8 cellular contexts compared by ENCODE assay signal in the genomic region with DNA sequence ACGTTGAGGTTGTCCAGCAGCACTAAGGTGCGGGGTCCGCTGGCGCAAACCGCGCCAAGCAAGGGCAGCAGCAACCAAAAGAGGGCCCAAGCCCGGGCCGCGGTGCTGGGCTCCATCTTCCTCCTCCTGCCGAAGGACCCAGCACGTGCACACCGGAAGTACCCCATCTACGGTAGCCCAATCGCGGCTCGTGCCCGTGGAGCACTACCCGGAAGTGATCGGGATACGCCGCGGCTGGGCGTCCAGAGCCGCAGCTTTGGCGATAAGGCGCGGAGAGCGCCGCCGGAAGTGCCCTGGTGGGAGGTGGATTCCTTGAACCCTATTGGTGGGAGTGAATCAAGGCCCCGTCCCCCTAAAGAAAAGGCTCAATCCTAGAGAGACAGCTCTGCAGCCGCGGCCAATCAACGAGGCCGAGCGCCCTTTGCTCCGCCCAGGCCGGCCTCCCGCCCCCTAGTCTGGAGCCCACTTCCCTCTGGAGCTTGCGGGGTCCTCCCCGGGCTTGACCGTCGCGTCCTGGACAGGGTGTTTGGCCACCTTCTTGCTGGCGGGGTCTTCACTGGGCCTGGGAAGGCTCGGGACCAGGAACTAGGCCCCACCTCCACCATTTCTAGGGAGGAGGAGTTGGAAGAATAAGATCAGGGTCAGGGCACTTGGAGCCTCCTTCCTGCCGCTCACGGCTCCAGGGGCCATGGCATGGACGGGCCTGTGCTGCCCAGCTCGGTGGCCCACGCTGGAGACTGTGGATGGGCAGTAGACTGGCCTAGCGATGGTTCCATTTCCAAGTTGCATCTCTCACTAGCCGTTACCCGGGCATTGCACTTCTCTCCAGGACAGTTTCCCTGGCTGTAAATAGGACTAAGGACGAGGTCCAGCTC. TPM values are rescaled to one million over a fixed set of nuclear protein-coding genes. Genes with fewer than 3 reads are reported as not detected.
DNase-seq lines count a peak whose midpoint lies in the region; ATAC-seq and TF ChIP-seq lines count a peak whose summit lies in the region.

A gene (minus strand): TSS at position 135 of the 875 bp plus-strand sequence. CDS start 19 bp downstream, at position 116.

- peak within 1 kb of the TSS; percentile 57 for H3K27ac ChIP-seq in AG04450 (ENCODE audit: low read depth, low read length)
- peak within 1 kb of the TSS; percentile 69 for H3K27ac ChIP-seq in caudate nucleus (ENCODE audit: low read depth, low read length)
- peak within 1 kb of the TSS; percentile 79 to 92 (median 88) for H3K27ac ChIP-seq in spleen

- peaks cover 22% of the 10 kb centered on the region for H3K4me1 Mint-ChIP-seq in WTC11
- H3K4me1 Mint-ChIP-seq in immature natural killer cell, result peaks cover 52 to 60% of the 10 kb centered on the region in 2 donors

- POLR2A ChIA-PET in AG04450 (lab: Yijun Ruan, JAX), result interaction anchor here (0.7 to 1.1 kb wide), 5 partner anchors 11 to 36 kb away, joined by 3 to 5 read pairs (median 4); no protein-coding TSS in a partner anchor
- POLR2A ChIA-PET in WTC11 (lab: Charles Lee), result interaction anchor here (0.5 to 1.3 kb wide), 5 partner anchors 27 to 128 kb away, joined by 3 to 5 read pairs (median 4); a partner anchor contains a TSS

- CTCF ChIA-PET in AG04450 (lab: Charles Lee), result interaction anchor here (0.5 to 1.7 kb wide), 5 partner anchors 12 to 86 kb away, joined by 3 to 7 read pairs (median 3); no protein-coding TSS in a partner anchor
- CTCF ChIA-PET in WTC11 (lab: Charles Lee), result interaction anchor here (0.6 to 2.5 kb wide), 19 partner anchors 14 to 534 kb away, joined by 3 to 25 read pairs (median 4); a partner anchor contains a TSS

- WGBS in spleen, 5 donors, result 1 to 5% (median 2%) methylated on average over 20 to 55 of the region's 55 CpGs

- H3K9me3 ChIP-seq in AG04450 (ENCODE audit: control insufficient read depth, insufficient read depth, low read length) (no peaks in the 10 kb centered on the region; the same call in 1 of the 2 replicates), spleen (no peaks in the 10 kb centered on the region)

- peak in 1 of 3 donors; percentile 51 for TF ChIP-seq POLR2A in spleen (IDR thresholded peaks at IDR 0.05)

- H3K36me3 ChIP-seq in spleen, result peaks cover 0 to 41% (median 20%) of the 10 kb centered on the region in 6 donors

- H3K27ac Mint-ChIP-seq in WTC11 (peak within 1 kb of the TSS; percentile 98), immature natural killer cell (peak within 1 kb of the TSS; percentile 93 to 99 (median 98))

- no peaks in the 10 kb centered on the region for H3K27me3 ChIP-seq in AG04450 (ENCODE audit: control insufficient read depth, insufficient read depth, low read length)
- H3K27me3 ChIP-seq in spleen (replicated peaks in 1 of 7), result no peaks in the 10 kb centered on the region

- TF ChIP-seq CTCF in AG04450 (IDR thresholded peaks at IDR 0.05; ENCODE audit: low read depth, low read length) (peak; percentile 58), WTC11 (IDR thresholded peaks at IDR 0.05) (no peak), spleen (IDR thresholded peaks at IDR 0.05 in 8 of 11, conservative IDR thresholded peaks at IDR 0.05 in 3 of 11) (peak; percentile 25 to 74 (median 55))

- DNase-seq in AG04450 (ENCODE audit: low read depth, low spot score) (peak; percentile 94), NCI-H2227 treated with DMSO at 0.1 percent for 48 hours (lab: John Stamatoyannopoulos, UW) (peak; percentile 98), WTC11 (ENCODE audit: low spot score) (peak; percentile 96), caudate nucleus (lab: John Stamatoyannopoulos, UW) (peak; percentile 76 to 99 (median 96)), immature natural killer cell (peak; percentile 94 to 95 (median 95)), spleen (peak; percentile 99)

- H3K4me3 ChIP-seq in AG04450 (ENCODE audit: low read depth, low read length), result peak within 1 kb of the TSS; percentile 96
- peak within 1 kb of the TSS; percentile 81 to 99 (median 93) for H3K4me3 ChIP-seq in spleen

- H3K36me3 Mint-ChIP-seq in WTC11 (peaks cover 23% of the 10 kb centered on the region), immature natural killer cell (peaks cover 0 to 10% (median 7%) of the 10 kb centered on the region in 3 donors)

- peaks cover 26 to 93% (median 60%) of the 10 kb centered on the region in 6 donors for H3K4me1 ChIP-seq in spleen

- intact Hi-C loops in spleen (cut with DNase I; ENCODE audit: low total_unique reads), result no loop called here

- H3K4me3 Mint-ChIP-seq in WTC11 (peak within 1 kb of the TSS; percentile 99), immature natural killer cell (peak within 1 kb of the TSS; percentile 98 to 99 (median 99))

- H3K27me3 Mint-ChIP-seq in WTC11 (ENCODE audit: low read depth), result no peaks in the 10 kb centered on the region
- H3K27me3 Mint-ChIP-seq in immature natural killer cell (ENCODE audit: low read depth in 3 of 3), result peaks cover 0 to 9% (median 0%) of the 10 kb centered on the region in 3 donors

- peak; percentile 94 for ATAC-seq in GM18873 (IDR thresholded peaks at IDR 0.05; ENCODE audit: low FRiP score, unreplicated experiment)
- ATAC-seq in HG03159 (IDR thresholded peaks at IDR 0.05; ENCODE audit: unreplicated experiment), result peak; percentile 93
- ATAC-seq in WTC11, result peak; percentile 98

- no peaks in the 10 kb centered on the region for H3K9me3 Mint-ChIP-seq in WTC11
- no peaks in the 10 kb centered on the region for H3K9me3 Mint-ChIP-seq in immature natural killer cell

TF ChIP-seq in WTC11, 78 proteins besides CTCF, POLR2A, EP300 and RAD21 (continues in another document):
- TF ChIP-seq NR2C2 (CRISPR knock-in tag; IDR thresholded peaks at IDR 0.05), result peak; percentile 92
- TF ChIP-seq NFE2L1 (CRISPR knock-in tag; IDR thresholded peaks at IDR 0.05), result no peak
- TF ChIP-seq SP1 (CRISPR knock-in tag; conservative IDR thresholded peaks at IDR 0.05), result peak; percentile 96
- TF ChIP-seq, protein P1, sequence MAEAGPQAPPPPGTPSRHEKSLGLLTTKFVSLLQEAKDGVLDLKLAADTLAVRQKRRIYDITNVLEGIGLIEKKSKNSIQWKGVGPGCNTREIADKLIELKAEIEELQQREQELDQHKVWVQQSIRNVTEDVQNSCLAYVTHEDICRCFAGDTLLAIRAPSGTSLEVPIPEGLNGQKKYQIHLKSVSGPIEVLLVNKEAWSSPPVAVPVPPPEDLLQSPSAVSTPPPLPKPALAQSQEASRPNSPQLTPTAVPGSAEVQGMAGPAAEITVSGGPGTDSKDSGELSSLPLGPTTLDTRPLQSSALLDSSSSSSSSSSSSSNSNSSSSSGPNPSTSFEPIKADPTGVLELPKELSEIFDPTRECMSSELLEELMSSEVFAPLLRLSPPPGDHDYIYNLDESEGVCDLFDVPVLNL (CRISPR knock-in tag; IDR thresholded peaks at IDR 0.05; ENCODE audit: borderline replicate concordance, low read depth), result no peak
- no peak for TF ChIP-seq ZNF317 (CRISPR knock-in tag; IDR thresholded peaks at IDR 0.05; ENCODE audit: borderline replicate concordance, low read depth)
- no peak for TF ChIP-seq RORB (CRISPR knock-in tag; IDR thresholded peaks at IDR 0.05)
- TF ChIP-seq, protein P2, sequence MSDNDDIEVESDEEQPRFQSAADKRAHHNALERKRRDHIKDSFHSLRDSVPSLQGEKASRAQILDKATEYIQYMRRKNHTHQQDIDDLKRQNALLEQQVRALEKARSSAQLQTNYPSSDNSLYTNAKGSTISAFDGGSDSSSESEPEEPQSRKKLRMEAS (CRISPR knock-in tag; IDR thresholded peaks at IDR 0.05), result peak; percentile 47
- TF ChIP-seq ZNF396 (CRISPR knock-in tag; IDR thresholded peaks at IDR 0.05; ENCODE audit: borderline replicate concordance), result no peak
- TF ChIP-seq ZNF423 (CRISPR knock-in tag; IDR thresholded peaks at IDR 0.05), result no peak
- peak; percentile 32; the same call in 1 of the 2 replicates for TF ChIP-seq CBFB (CRISPR knock-in tag; IDR thresholded peaks at IDR 0.05; ENCODE audit: low read depth)
- peak; percentile 33; the same call in 1 of the 2 replicates for TF ChIP-seq FOXK1 (CRISPR knock-in tag; IDR thresholded peaks at IDR 0.05)
- no peak for TF ChIP-seq IRF2 (CRISPR knock-in tag; IDR thresholded peaks at IDR 0.05; ENCODE audit: borderline replicate concordance, low read depth)
- TF ChIP-seq, protein P3, sequence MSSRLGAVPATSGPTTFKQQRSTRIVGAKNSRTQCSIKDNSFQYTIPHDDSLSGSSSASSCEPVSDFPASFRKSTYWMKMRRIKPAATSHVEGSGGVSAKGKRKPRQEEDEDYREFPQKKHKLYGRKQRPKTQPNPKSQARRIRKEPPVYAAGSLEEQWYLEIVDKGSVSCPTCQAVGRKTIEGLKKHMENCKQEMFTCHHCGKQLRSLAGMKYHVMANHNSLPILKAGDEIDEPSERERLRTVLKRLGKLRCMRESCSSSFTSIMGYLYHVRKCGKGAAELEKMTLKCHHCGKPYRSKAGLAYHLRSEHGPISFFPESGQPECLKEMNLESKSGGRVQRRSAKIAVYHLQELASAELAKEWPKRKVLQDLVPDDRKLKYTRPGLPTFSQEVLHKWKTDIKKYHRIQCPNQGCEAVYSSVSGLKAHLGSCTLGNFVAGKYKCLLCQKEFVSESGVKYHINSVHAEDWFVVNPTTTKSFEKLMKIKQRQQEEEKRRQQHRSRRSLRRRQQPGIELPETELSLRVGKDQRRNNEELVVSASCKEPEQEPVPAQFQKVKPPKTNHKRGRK (CRISPR knock-in tag; IDR thresholded peaks at IDR 0.05; ENCODE audit: borderline replicate concordance), result no peak
- peak; percentile 49; the same call in 1 of the 2 replicates for TF ChIP-seq ZNF263 (CRISPR knock-in tag; IDR thresholded peaks at IDR 0.05; ENCODE audit: low read depth)

RNA-seq across cellular contexts. Expression of the gene that starts here (rescaled TPM):
- 494 and 553 TPM in 2 replicates for polyA plus RNA-seq in AG04450 (2011; rRNA removed)
- 199 and 233 TPM in 2 replicates for polyA minus RNA-seq in AG04450 (2011; rRNA and poly(A)+ RNA removed)
- total RNA-seq in WTC11 (2021), result 299 to 306 TPM (median 300 TPM) in 3 replicates
- polyA plus RNA-seq in immature natural killer cell, result 100 to 1,000 TPM; 365 to 518 (median 376) TPM
- 100 to 1,000 TPM; 121 to 194 (median 163) TPM for total RNA-seq in spleen
- 100 to 1,000 TPM; 107 to 139 (median 114) TPM for polyA plus RNA-seq in spleen

Comparison
In these comparisons a context has a peak if more than half of its experiments do, and no peak if none do; other contexts are left out.
1. Peak in every context shown above with its lines: DNase-seq, ATAC-seq, H3K4me3 ChIP-seq and H3K27ac ChIP-seq.